In genomic region chr16:77376358-77376757, GRCh38 we compare ENCODE assay signal across 16 cellular contexts. TPM values are rescaled to one million over a fixed set of nuclear protein-coding genes. Genes with fewer than 3 reads are reported as not detected.
DNase-seq lines count a peak whose midpoint lies in the region; ATAC-seq and TF ChIP-seq lines count a peak whose summit lies in the region.
"Had no signal": no experiment of that assay in that cellular context is flagged by ENCODE, and none has a peak within 500 bp of the region (broad histone marks: within the 10 kb centered on the region; RNA-seq: fewer than 3 reads in every experiment).

No MANE protein-coding gene starts in this region.

- intact Hi-C loops in activated CD4-positive, alpha-beta T cell treated with anti-CD3 and anti-CD28 coated beads for 36 hours (cut with DNase I, micrococcal nuclease): loop anchor here (1.0 to 2.0 kb wide), 2 partner anchors 140 to 208 kb away; no protein-coding TSS in a partner anchor
- intact Hi-C loops in Panc1 (cut with micrococcal nuclease; ENCODE audit: unreplicated experiment): no loop called here

- in situ Hi-C loops in Panc1 (cut with HindIII; ENCODE audit: low pct_unique_long_range_greater_than_20kb, low sequenced_read_pairs): no loop called here

- POLR2A ChIA-PET in activated CD4-positive, alpha-beta T cell treated with anti-CD3 and anti-CD28 coated beads for 36 hours (lab: Charles Lee): no interaction called here
- POLR2A ChIA-PET in Panc1 (lab: Charles Lee): no interaction called here

- H3K4me3 ChIP-seq in Panc1 (ENCODE audit: low read depth in 2 of 2, low read length in 2 of 2): no peak overlapping the region
- H3K4me3 ChIP-seq in iPS DF 6.9 (ENCODE audit: low read length): no peak overlapping the region
- H3K4me3 ChIP-seq: sigmoid colon, tibial artery had no signal

- no peaks in the 10 kb centered on the region for H3K27me3 ChIP-seq in Panc1 (ENCODE audit: control insufficient read depth, insufficient read depth, low read length)
- no peaks in the 10 kb centered on the region for H3K27me3 ChIP-seq in iPS DF 6.9 (ENCODE audit: control insufficient read depth, insufficient read depth, low read length)
- H3K27me3 ChIP-seq: sigmoid colon, tibial artery had no signal

- H3K27ac Mint-ChIP-seq in activated CD4-positive, alpha-beta T cell treated with anti-CD3 and anti-CD28 coated beads for 36 hours: no peak overlapping the region
- H3K27ac Mint-ChIP-seq: activated naive CD8-positive, alpha-beta T cell; natural killer cell treated with Interleukin-12 subunit alpha and Interleukin-12 subunit beta and Interleukin-15 and Interleukin-18, amount 100 ng/mL, for 72 hours; T-cell had no signal

- BruUV-seq in Panc1 (replicated peaks; lab: Mats Ljungman, UMichigan): no TSS peak

- H3K36me3 Mint-ChIP-seq in activated CD4-positive, alpha-beta T cell treated with anti-CD3 and anti-CD28 coated beads for 36 hours (ENCODE audit: low read depth): no peaks in the 10 kb centered on the region
- H3K36me3 Mint-ChIP-seq: activated naive CD8-positive, alpha-beta T cell; natural killer cell treated with Interleukin-12 subunit alpha and Interleukin-12 subunit beta and Interleukin-15 and Interleukin-18, amount 100 ng/mL, for 72 hours; T-cell had no signal

- peak; percentile 53 for TF ChIP-seq CTCF in GM12873 (IDR thresholded peaks at IDR 0.05; ENCODE audit: insufficient read depth, low read depth, low read length, missing control alignments)
- TF ChIP-seq CTCF in Panc1 (IDR thresholded peaks at IDR 0.05): peak; percentile 34

- H3K9me3 ChIP-seq in Panc1 (ENCODE audit: control insufficient read depth, insufficient read depth, low read depth, low read length) (no peaks in the 10 kb centered on the region), iPS DF 6.9 (ENCODE audit: control insufficient read depth, insufficient read depth, low read length) (no peaks in the 10 kb centered on the region)
- H3K9me3 ChIP-seq: sigmoid colon, tibial artery had no signal

- peaks cover 9% of the 10 kb centered on the region for H3K27me3 Mint-ChIP-seq in activated CD4-positive, alpha-beta T cell treated with anti-CD3 and anti-CD28 coated beads for 36 hours
- H3K27me3 Mint-ChIP-seq: activated naive CD8-positive, alpha-beta T cell; T-cell had no signal

- peak; percentile 15 for DNase-seq in activated CD4-positive, alpha-beta T cell treated with anti-CD3 and anti-CD28 coated beads for 36 hours
- DNase-seq in activated CD4-positive, alpha-beta T cell treated with anti-CD3 and anti-CD28 coated beads, Interleukin-2, amount 50 U/mL, for 4 hours: no peak
- DNase-seq in Panc1 (ENCODE audit: low read depth, low spot score) (no peak), iPS DF 6.9 (ENCODE audit: low read depth, low spot score) (peak; percentile 37), epidermal melanocyte (ENCODE audit: insufficient read length, low spot score) (no peak), HPDE6-E6E7 (ENCODE audit: extremely low spot score) (no peak)
- DNase-seq in central memory CD4-positive, alpha-beta T cell: no peak
- DNase-seq: dermis blood vessel endothelial cell, NCI-H1417 treated with DMSO at 0.1 percent for 48 hours, sigmoid colon, T-cell, tibial artery had no signal

- no peak overlapping the region for H3K4me3 Mint-ChIP-seq in activated CD4-positive, alpha-beta T cell treated with anti-CD3 and anti-CD28 coated beads for 36 hours
- H3K4me3 Mint-ChIP-seq: activated naive CD8-positive, alpha-beta T cell; natural killer cell treated with Interleukin-12 subunit alpha and Interleukin-12 subunit beta and Interleukin-15 and Interleukin-18, amount 100 ng/mL, for 72 hours; T-cell had no signal

- H3K9me3 Mint-ChIP-seq in activated CD4-positive, alpha-beta T cell treated with anti-CD3 and anti-CD28 coated beads for 36 hours (ENCODE audit: low read depth): no peaks in the 10 kb centered on the region
- H3K9me3 Mint-ChIP-seq: natural killer cell treated with Interleukin-12 subunit alpha and Interleukin-12 subunit beta and Interleukin-15 and Interleukin-18, amount 100 ng/mL, for 72 hours had no signal

- no peaks in the 10 kb centered on the region for H3K4me1 Mint-ChIP-seq in activated CD4-positive, alpha-beta T cell treated with anti-CD3 and anti-CD28 coated beads for 36 hours
- H3K4me1 Mint-ChIP-seq: T-cell had no signal

- H3K27ac ChIP-seq in Panc1 (ENCODE audit: low read length) (no peak overlapping the region; the same call in 1 of the 2 replicates), iPS DF 6.9 (ENCODE audit: low read length) (no peak overlapping the region)
- H3K27ac ChIP-seq: sigmoid colon, tibial artery had no signal

- CTCF ChIA-PET in activated CD4-positive, alpha-beta T cell treated with anti-CD3 and anti-CD28 coated beads for 36 hours (lab: Charles Lee): interaction anchor here (0.7 to 1.1 kb wide), 3 partner anchors 10 to 762 kb away, joined by 3 to 4 read pairs (median 3); no protein-coding TSS in a partner anchor
- CTCF ChIA-PET in Panc1 (lab: Charles Lee): no interaction called here

- peaks cover 4% of the 10 kb centered on the region; the same call in 1 of the 2 replicates for H3K4me1 ChIP-seq in Panc1 (ENCODE audit: control insufficient read depth, insufficient read depth, low read length)
- H3K4me1 ChIP-seq in iPS DF 6.9 (ENCODE audit: control insufficient read depth, insufficient read depth, low read length): peaks cover 1% of the 10 kb centered on the region; the same call in 1 of the 2 replicates
- H3K4me1 ChIP-seq: sigmoid colon, tibial artery had no signal

- no peak for ATAC-seq in activated CD4-positive, alpha-beta T cell treated with anti-CD3 and anti-CD28 coated beads for 36 hours
- no peak for ATAC-seq in Panc1
- ATAC-seq: left colon; natural killer cell treated with Interleukin-12 subunit alpha and Interleukin-12 subunit beta and Interleukin-15 and Interleukin-18, amount 100 ng/mL, for 72 hours; T-cell had no signal

- WGBS in iPS DF 6.9 (ENCODE audit: insufficient coverage, insufficient read length): no CpG with 5 or more reads among the region's 4 CpGs

- H3K36me3 ChIP-seq in Panc1 (ENCODE audit: control insufficient read depth, insufficient read depth, low read length) (no peaks in the 10 kb centered on the region), iPS DF 6.9 (ENCODE audit: control insufficient read depth, insufficient read depth, low read length) (no peaks in the 10 kb centered on the region)
- H3K36me3 ChIP-seq: sigmoid colon, tibial artery had no signal

RNA-seq across cellular contexts. Expression of gene ADAMTS18, which starts 58.5 kb away (rescaled TPM):
- not detected for total RNA-seq in activated CD4-positive, alpha-beta T cell treated with anti-CD3 and anti-CD28 coated beads for 36 hours
- not detected for total RNA-seq in Panc1 (2021; ENCODE audit: unreplicated experiment)
- not detected for polyA plus RNA-seq in Panc1 (2012; ENCODE audit: insufficient read length)
- total RNA-seq: natural killer cell treated with Interleukin-12 subunit alpha and Interleukin-12 subunit beta and Interleukin-15 and Interleukin-18, amount 100 ng/mL, for 72 hours; T-cell had no signal

Comparison
In these comparisons a context has a peak if more than half of its experiments do, and no peak if none do; other contexts are left out.
1. DNase-seq: peak in activated CD4-positive, alpha-beta T cell treated with anti-CD3 and anti-CD28 coated beads for 36 hours (single experiment) and iPS DF 6.9 (single experiment); none in activated CD4-positive, alpha-beta T cell treated with anti-CD3 and anti-CD28 coated beads, Interleukin-2, amount 50 U/mL, for 4 hours (0 of 2), Panc1 (single experiment), central memory CD4-positive, alpha-beta T cell (single experiment), epidermal melanocyte (single experiment) and HPDE6-E6E7 (single experiment).